ENCODE assay signal across 23 cellular contexts in the genomic region with DNA sequence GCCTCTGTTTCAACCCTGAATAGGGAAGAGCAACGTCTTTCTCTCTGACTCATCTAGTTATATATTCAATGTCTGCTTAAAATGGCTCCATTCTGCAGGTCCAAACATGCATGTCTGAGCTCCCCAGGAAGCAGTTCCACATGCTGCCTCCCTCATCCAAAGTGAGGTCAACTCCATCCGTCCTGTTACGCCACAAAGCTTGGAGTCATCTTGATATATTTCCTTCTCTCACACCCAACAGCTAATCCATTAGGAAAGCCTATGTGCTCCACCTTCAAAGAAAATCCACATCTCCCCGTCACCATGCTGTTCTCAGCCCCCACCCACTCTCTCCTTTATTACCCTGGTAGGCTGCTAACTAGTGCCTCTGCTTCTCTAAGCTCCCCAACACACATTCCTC.
"Had no signal": no experiment of that assay in that cellular context is flagged by ENCODE, and none has a peak within 500 bp of the region (broad histone marks: within the 10 kb centered on the region; RNA-seq: fewer than 3 reads in every experiment).

No MANE protein-coding gene starts in this region.

- H3K4me1 ChIP-seq: breast epithelium, gastroesophageal sphincter, left ventricle myocardium inferior, transverse colon, vagina had no signal

- H3K36me3 ChIP-seq: breast epithelium, gastroesophageal sphincter, left ventricle myocardium inferior, transverse colon, vagina had no signal

- DNase-seq: activated B cell treated with CpG ODN at 0.5 μM for 24 hours; activated CD4-positive, alpha-beta T cell treated with anti-CD3 and anti-CD28 coated beads for 48 hours; activated CD8-positive, alpha-beta memory T cell treated with anti-CD3 and anti-CD28 coated beads, Interleukin-2, amount 50 U/mL, for 48 hours; activated CD8-positive, alpha-beta T cell treated with anti-CD3 and anti-CD28 coated beads, Interleukin-2, amount 10 ng/mL, durations not matched to agents 7 days and 5 days; activated gamma-delta T cell; activated T-cell treated with anti-CD3 and anti-CD28 coated beads, Interleukin-2, amount 50 U/mL, for 72 hours; effector memory CD4-positive, alpha-beta T cell; islet precursor cell; left ventricle myocardium inferior; nucleus accumbens; right cardiac atrium; stimulated activated CD4-positive, alpha-beta T cell treated with anti-CD3 and anti-CD28 coated beads, Interleukin-4, amount 100 ng/mL, for 4 hours; stimulated activated CD8-positive, alpha-beta memory T cell treated with anti-CD3 and anti-CD28 coated beads, Interleukin-4, amount 100 ng/mL, for 48 hours; stimulated activated naive CD4-positive, alpha-beta T cell treated with Interleukin-2 at 50 U/mL for 16 hours; transverse colon had no signal

- H3K4me1 Mint-ChIP-seq: activated B cell treated with CpG ODN at 0.5 μM for 24 hours, nephron had no signal

- H3K27me3 ChIP-seq: transverse colon, vagina had no signal

- H3K27ac Mint-ChIP-seq: activated B cell treated with CpG ODN at 0.5 μM for 24 hours; activated CD8-positive, alpha-beta T cell treated with anti-CD3 and anti-CD28 coated beads, Interleukin-2, amount 10 ng/mL, durations not matched to agents 7 days and 5 days; activated naive CD8-positive, alpha-beta T cell; activated T-cell treated with anti-CD3 and anti-CD28 coated beads, Interleukin-2, amount 50 U/mL, for 72 hours; dendritic cell treated with granulocyte-macrophage colony-stimulating factor and Interleukin-4, amounts not matched to agents 40 ng/mL and 50 ng/mL, for 4 days; nephron had no signal

- FAIRE-seq: TTC549 had no signal

- H3K9me3 ChIP-seq: breast epithelium, gastroesophageal sphincter, left ventricle myocardium inferior, transverse colon, vagina had no signal

- H3K4me3 Mint-ChIP-seq: activated B cell treated with CpG ODN at 0.5 μM for 24 hours; activated CD8-positive, alpha-beta T cell treated with anti-CD3 and anti-CD28 coated beads, Interleukin-2, amount 10 ng/mL, durations not matched to agents 7 days and 5 days; activated naive CD8-positive, alpha-beta T cell; activated T-cell treated with anti-CD3 and anti-CD28 coated beads, Interleukin-2, amount 50 U/mL, for 72 hours; dendritic cell treated with granulocyte-macrophage colony-stimulating factor and Interleukin-4, amounts not matched to agents 40 ng/mL and 50 ng/mL, for 4 days; nephron had no signal

- H3K27me3 Mint-ChIP-seq: activated B cell treated with CpG ODN at 0.5 μM for 24 hours; dendritic cell treated with granulocyte-macrophage colony-stimulating factor and Interleukin-4, amounts not matched to agents 40 ng/mL and 50 ng/mL, for 4 days had no signal

- H3K9me3 Mint-ChIP-seq: activated B cell treated with CpG ODN at 0.5 μM for 24 hours; activated T-cell treated with anti-CD3 and anti-CD28 coated beads, Interleukin-2, amount 50 U/mL, for 72 hours; dendritic cell treated with granulocyte-macrophage colony-stimulating factor and Interleukin-4, amounts not matched to agents 40 ng/mL and 50 ng/mL, for 4 days; nephron had no signal

- H3K4me3 ChIP-seq: breast epithelium, gastroesophageal sphincter, left ventricle myocardium inferior, skin epidermis, transverse colon, vagina had no signal

- H3K27ac ChIP-seq: breast epithelium, gastroesophageal sphincter, left ventricle myocardium inferior, transverse colon, vagina had no signal
